27 cellular contexts compared by ENCODE assay signal in the genomic region with DNA sequence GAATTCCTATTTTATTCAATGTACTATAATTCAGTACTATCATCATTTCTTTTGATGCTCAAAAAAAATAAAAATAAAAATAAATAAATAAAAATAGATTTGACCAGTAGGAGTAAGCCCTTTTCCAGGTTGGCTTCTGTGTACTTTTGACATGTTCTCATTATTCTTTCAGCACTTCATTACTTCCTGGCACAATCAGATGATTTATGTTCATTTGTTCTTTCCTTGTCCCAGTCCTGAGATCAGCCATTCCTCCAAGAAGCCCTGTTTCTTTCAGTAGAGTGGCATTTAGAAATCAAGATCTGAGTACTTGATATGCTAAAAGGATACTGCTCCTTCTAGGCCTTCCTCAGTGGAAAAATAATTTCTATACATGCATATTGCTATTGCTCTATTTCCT.
"Had no signal": no experiment of that assay in that cellular context is flagged by ENCODE, and none has a peak within 500 bp of the region (broad histone marks: within the 10 kb centered on the region; RNA-seq: fewer than 3 reads in every experiment).

No MANE protein-coding gene starts in this region.

- H3K4me2 ChIP-seq: neural progenitor cell had no signal

- H3K4me1 Mint-ChIP-seq: naive thymus-derived CD4-positive, alpha-beta T cell had no signal

- ATAC-seq: esophagus mucosa; heart right ventricle; left cardiac atrium; left lung; naive thymus-derived CD4-positive, alpha-beta T cell; sciatic nerve had no signal

- H3K36me3 ChIP-seq: heart right ventricle, left lung, neural progenitor cell, right atrium auricular region, spleen, suprapubic skin, transverse colon, vagina had no signal

- H3K9ac ChIP-seq: neural progenitor cell, parathyroid adenoma had no signal

- DNase-seq: dermis blood vessel endothelial cell; effector memory CD4-positive, alpha-beta T cell; foreskin fibroblast; glutamatergic neuron; heart right ventricle; hippocampal formation; left cardiac atrium; left lung; mesendoderm; midbrain; naive thymus-derived CD4-positive, alpha-beta T cell; spleen; stimulated activated CD4-positive, alpha-beta T cell treated with anti-CD3 and anti-CD28 coated beads, Interleukin-4, amount 100 ng/mL, for 4 hours; stimulated activated naive B cell treated with anti-CD40 and anti-IgM and Interleukin-4, amounts not matched to agents 10 μg/mL and 1 μg/mL and 100 μg/mL, for 72 hours; transverse colon had no signal

- H3K27ac Mint-ChIP-seq: naive thymus-derived CD4-positive, alpha-beta T cell; nephron; neural progenitor cell; progenitor cell of endocrine pancreas; stimulated activated naive B cell treated with anti-CD40 and anti-IgM and Interleukin-4, amounts not matched to agents 10 μg/mL and 1 μg/mL and 100 μg/mL, for 72 hours; stimulated activated naive CD8-positive, alpha-beta T cell treated with anti-CD3 and anti-CD28 coated beads, Interleukin-15, Interleukin-2, amounts not matched to agents 100 ng/mL and 50 ng/mL, for 24 hours had no signal

- H3K9me3 Mint-ChIP-seq: naive thymus-derived CD4-positive, alpha-beta T cell; nephron; stimulated activated naive B cell treated with anti-CD40 and anti-IgM and Interleukin-4, amounts not matched to agents 10 μg/mL and 1 μg/mL and 100 μg/mL, for 72 hours; stimulated activated naive CD8-positive, alpha-beta T cell treated with anti-CD3 and anti-CD28 coated beads, Interleukin-15, Interleukin-2, amounts not matched to agents 100 ng/mL and 50 ng/mL, for 24 hours had no signal

- H2AFZ ChIP-seq: neural progenitor cell, parathyroid adenoma had no signal

- H3K27ac ChIP-seq: coronary artery, heart right ventricle, left lung, neural progenitor cell, parathyroid adenoma, right atrium auricular region, spleen, suprapubic skin, vagina had no signal

- H3K4me3 ChIP-seq: coronary artery, heart right ventricle, left lung, neural progenitor cell, right atrium auricular region, spleen, suprapubic skin, transverse colon, vagina had no signal

- H3K4me3 Mint-ChIP-seq: naive thymus-derived CD4-positive, alpha-beta T cell; nephron; neural progenitor cell; stimulated activated naive B cell treated with anti-CD40 and anti-IgM and Interleukin-4, amounts not matched to agents 10 μg/mL and 1 μg/mL and 100 μg/mL, for 72 hours; stimulated activated naive CD8-positive, alpha-beta T cell treated with anti-CD3 and anti-CD28 coated beads, Interleukin-15, Interleukin-2, amounts not matched to agents 100 ng/mL and 50 ng/mL, for 24 hours had no signal

- H3K9me3 ChIP-seq: heart right ventricle, left lung, right atrium auricular region, spleen, suprapubic skin, transverse colon, vagina had no signal

- H3K4me1 ChIP-seq: parathyroid adenoma, right atrium auricular region had no signal

- H3K79me2 ChIP-seq: parathyroid adenoma had no signal

- H3K27me3 ChIP-seq: heart right ventricle, left lung, neural progenitor cell, right atrium auricular region, spleen, suprapubic skin, transverse colon, vagina had no signal

- FAIRE-seq: islet of Langerhans had no signal

- H3K27me3 Mint-ChIP-seq: naive thymus-derived CD4-positive, alpha-beta T cell; progenitor cell of endocrine pancreas; stimulated activated naive B cell treated with anti-CD40 and anti-IgM and Interleukin-4, amounts not matched to agents 10 μg/mL and 1 μg/mL and 100 μg/mL, for 72 hours; stimulated activated naive CD8-positive, alpha-beta T cell treated with anti-CD3 and anti-CD28 coated beads, Interleukin-15, Interleukin-2, amounts not matched to agents 100 ng/mL and 50 ng/mL, for 24 hours had no signal
